8 cellular contexts compared by ENCODE assay signal in genomic region chr7:23470290-23471089, GRCh38. TPM values are rescaled to one million over a fixed set of nuclear protein-coding genes. Genes with fewer than 3 reads are reported as not detected.
DNase-seq lines count a peak whose midpoint lies in the region; ATAC-seq and TF ChIP-seq lines count a peak whose summit lies in the region.

Gene IGF2BP3, minus strand, starts transcription at chr7:23470491. Its CDS starts 381 bp downstream, at chr7:23470110.

- TF ChIP-seq CTCF in H9 (conservative IDR thresholded peaks at IDR 0.05) (no peak; the same call in 2 of the 3 replicates), fibroblast of the aortic adventitia (IDR thresholded peaks at IDR 0.05; ENCODE audit: insufficient read depth, low read length) (no peak)

- H3K4me3 Mint-ChIP-seq in H9 = peak within 1 kb of the TSS; percentile 91 to 99
- H3K4me3 Mint-ChIP-seq in activated CD4-positive, alpha-beta memory T cell treated with anti-CD3 and anti-CD28 coated beads, Interleukin-2, amount 10 ng/mL, durations not matched to agents 7 days and 5 days = peak within 1 kb of the TSS; percentile 81

- no peak within 1 kb of the TSS for H4K8ac ChIP-seq in H9 (replicated peaks; ENCODE audit: insufficient read length, low read depth, low read length)

- H3K18ac ChIP-seq in H9 (ENCODE audit: insufficient read length, low read depth, low read length) = peak within 1 kb of the TSS; percentile 54

- CTCF ChIA-PET in activated CD4-positive, alpha-beta memory T cell treated with anti-CD3 and anti-CD28 coated beads, Interleukin-2, amount 10 ng/mL, durations not matched to agents 7 days and 5 days (lab: Charles Lee) = interaction anchor here (1.6 kb wide), 1 partner anchor 198 kb away, joined by 6 read pairs; no protein-coding TSS in a partner anchor

- peaks cover 15 to 17% (median 16%) of the 10 kb centered on the region in 3 experiments for H3K36me3 Mint-ChIP-seq in H9 (ENCODE audit: insufficient read depth in 1 of 3, low read depth in 3 of 3)
- H3K36me3 Mint-ChIP-seq in activated CD4-positive, alpha-beta memory T cell treated with anti-CD3 and anti-CD28 coated beads, Interleukin-2, amount 10 ng/mL, durations not matched to agents 7 days and 5 days (ENCODE audit: low read depth) = peaks cover 4% of the 10 kb centered on the region

- peak within 1 kb of the TSS; percentile 94 for H3K9ac ChIP-seq in H9 (ENCODE audit: extremely low read depth, insufficient read length, low read length)

- DNase-seq in DMS 273 treated with DMSO at 0.1 percent for 48 hours (lab: John Stamatoyannopoulos, UW) (peak; percentile 98), H9 (peak; percentile 95), NCI-H2227 treated with DMSO at 0.1 percent for 48 hours (lab: John Stamatoyannopoulos, UW) (peak; percentile 92), fibroblast of the aortic adventitia (ENCODE audit: low read depth) (peak; percentile 95), retina (peak; percentile 94)
- peak; percentile 39 for DNase-seq in activated CD4-positive, alpha-beta memory T cell treated with anti-CD3 and anti-CD28 coated beads, Interleukin-2, amount 10 ng/mL, durations not matched to agents 7 days and 5 days

- no peaks in the 10 kb centered on the region for H3K4me1 ChIP-seq in H9 (ENCODE audit: insufficient read depth, low read length)

- peak within 1 kb of the TSS; percentile 96 for H3K4me2 ChIP-seq in H9 (ENCODE audit: insufficient read depth, insufficient read length, low read length)

- H3K79me1 ChIP-seq in H9 (ENCODE audit: insufficient read depth, low read depth, low read length, poor library complexity, severe bottlenecking) = no peaks in the 10 kb centered on the region

- no peak within 1 kb of the TSS for H2BK120ac ChIP-seq in H9 (ENCODE audit: low read depth, low read length, poor library complexity, severe bottlenecking)

- ATAC-seq in HG03521 (IDR thresholded peaks at IDR 0.05; ENCODE audit: unreplicated experiment) (no peak), GM18858 (IDR thresholded peaks at IDR 0.05; ENCODE audit: unreplicated experiment) (no peak)

- H2BK20ac ChIP-seq in H9 (ENCODE audit: low read depth, low read length, poor library complexity, severe bottlenecking) = no peak within 1 kb of the TSS

- POLR2A ChIA-PET in activated CD4-positive, alpha-beta memory T cell treated with anti-CD3 and anti-CD28 coated beads, Interleukin-2, amount 10 ng/mL, durations not matched to agents 7 days and 5 days (lab: Charles Lee) = interaction anchor here (0.9 to 1.2 kb wide), 3 partner anchors 9 to 69 kb away, joined by 3 to 4 read pairs (median 4); no protein-coding TSS in a partner anchor

- no peak within 1 kb of the TSS for H2AFZ ChIP-seq in H9 (ENCODE audit: low read length)

- H3K23me2 ChIP-seq in H9 (ENCODE audit: insufficient read length, low read depth, low read length, poor library complexity, severe bottlenecking) = peaks cover 31% of the 10 kb centered on the region

- no peaks in the 10 kb centered on the region for H3K27me3 ChIP-seq in H9 (ENCODE audit: insufficient read depth, low read length)

- no peak within 1 kb of the TSS for H3T11ph ChIP-seq in H9 (ENCODE audit: low read length)

- no peaks in the 10 kb centered on the region for H4K20me1 ChIP-seq in H9 (ENCODE audit: control insufficient read depth, insufficient read depth, insufficient read length)

- no CpG with 5 or more reads among the region's 33 CpGs for WGBS in H9 (ENCODE audit: extremely low coverage, insufficient read length, low lambda C conversion rate)

- H2AK5ac ChIP-seq in H9 (ENCODE audit: insufficient read length, low read length) = no peak within 1 kb of the TSS

- H2BK15ac ChIP-seq in H9 (ENCODE audit: low read depth, low read length) = no peak within 1 kb of the TSS

- H3K4me1 Mint-ChIP-seq in H9 = peaks cover 19 to 21% of the 10 kb centered on the region in 2 experiments
- H3K4me1 Mint-ChIP-seq in activated CD4-positive, alpha-beta memory T cell treated with anti-CD3 and anti-CD28 coated beads, Interleukin-2, amount 10 ng/mL, durations not matched to agents 7 days and 5 days = peaks cover 50% of the 10 kb centered on the region

- no peak within 1 kb of the TSS for H3K56ac ChIP-seq in H9 (ENCODE audit: insufficient read length, low read depth, low read length)

- no peak within 1 kb of the TSS for H2BK5ac ChIP-seq in H9 (ENCODE audit: insufficient read length, low read length)

- H3K79me2 ChIP-seq in H9 (ENCODE audit: insufficient read depth, low read length) = peaks cover 33% of the 10 kb centered on the region; the same call in 1 of the 2 replicates

- H2BK12ac ChIP-seq in H9 (ENCODE audit: insufficient read length, low read depth, low read length) = no peak within 1 kb of the TSS

- H3K27ac ChIP-seq in H9 (ENCODE audit: insufficient read length, low read depth, low read length) = peak within 1 kb of the TSS; percentile 92

- peak within 1 kb of the TSS; percentile 78 for H3K4me3 ChIP-seq in fibroblast of the aortic adventitia (ENCODE audit: low read depth, low read length)

- H3K23ac ChIP-seq in H9 (ENCODE audit: insufficient read length, low read depth, low read length) = no peak within 1 kb of the TSS

- H3K9me3 Mint-ChIP-seq in H9 = peaks cover 3 to 6% of the 10 kb centered on the region in 2 experiments
- no peaks in the 10 kb centered on the region for H3K9me3 Mint-ChIP-seq in activated CD4-positive, alpha-beta memory T cell treated with anti-CD3 and anti-CD28 coated beads, Interleukin-2, amount 10 ng/mL, durations not matched to agents 7 days and 5 days

- no peak within 1 kb of the TSS for H4K91ac ChIP-seq in H9 (ENCODE audit: insufficient read length, low read depth, low read length)

- H3K27ac Mint-ChIP-seq in H9 = peak within 1 kb of the TSS; percentile 99 to 100 (median 99)
- peak within 1 kb of the TSS; percentile 23 for H3K27ac Mint-ChIP-seq in activated CD4-positive, alpha-beta memory T cell treated with anti-CD3 and anti-CD28 coated beads, Interleukin-2, amount 10 ng/mL, durations not matched to agents 7 days and 5 days

- no peak within 1 kb of the TSS for H4K5ac ChIP-seq in H9 (ENCODE audit: insufficient read length, low read depth, low read length)

- no peaks in the 10 kb centered on the region for H3K9me3 ChIP-seq in H9 (ENCODE audit: control insufficient read depth, low read depth, low read length)

- H3K4ac ChIP-seq in H9 (ENCODE audit: low read depth, low read length) = no peak within 1 kb of the TSS; the same call in 1 of the 2 replicates

- no peaks in the 10 kb centered on the region; the same call in 1 of the 2 replicates for H3K27me3 Mint-ChIP-seq in H9 (ENCODE audit: low read depth)
- H3K27me3 Mint-ChIP-seq in activated CD4-positive, alpha-beta memory T cell treated with anti-CD3 and anti-CD28 coated beads, Interleukin-2, amount 10 ng/mL, durations not matched to agents 7 days and 5 days = peaks cover 76% of the 10 kb centered on the region

- peak within 1 kb of the TSS; percentile 83 for H3K14ac ChIP-seq in H9 (ENCODE audit: insufficient read depth, low read length)

RNA-seq across cellular contexts. Expression of gene IGF2BP3, which starts in this region (rescaled TPM):
- total RNA-seq in H9 (2021) (180 and 197 TPM in 2 replicates), fibroblast of the aortic adventitia (ENCODE audit: low replicate concordance) (2.9 and 116 TPM in 2 replicates)
- under 1 TPM; 0.48 to 0.68 TPM for total RNA-seq in activated CD4-positive, alpha-beta memory T cell treated with anti-CD3 and anti-CD28 coated beads, Interleukin-2, amount 10 ng/mL, durations not matched to agents 7 days and 5 days

Comparison
In these comparisons a context has a peak if more than half of its experiments do, and no peak if none do; other contexts are left out.
1. Peak in DNase-seq in activated CD4-positive, alpha-beta memory T cell treated with anti-CD3 and anti-CD28 coated beads, Interleukin-2, amount 10 ng/mL, durations not matched to agents 7 days and 5 days; RNA of the gene not detected or under 1 TPM.
2. DNase-seq: peak in every context shown above with its lines; median percentile 98 in DMS 273 treated with DMSO at 0.1 percent for 48 hours; 95 in H9; 95 in fibroblast of the aortic adventitia; 94 in retina; 92 in NCI-H2227 treated with DMSO at 0.1 percent for 48 hours; 39 in activated CD4-positive, alpha-beta memory T cell treated with anti-CD3 and anti-CD28 coated beads, Interleukin-2, amount 10 ng/mL, durations not matched to agents 7 days and 5 days.